Comparison of ENCODE assay signal across 17 cellular contexts in the genomic region with DNA sequence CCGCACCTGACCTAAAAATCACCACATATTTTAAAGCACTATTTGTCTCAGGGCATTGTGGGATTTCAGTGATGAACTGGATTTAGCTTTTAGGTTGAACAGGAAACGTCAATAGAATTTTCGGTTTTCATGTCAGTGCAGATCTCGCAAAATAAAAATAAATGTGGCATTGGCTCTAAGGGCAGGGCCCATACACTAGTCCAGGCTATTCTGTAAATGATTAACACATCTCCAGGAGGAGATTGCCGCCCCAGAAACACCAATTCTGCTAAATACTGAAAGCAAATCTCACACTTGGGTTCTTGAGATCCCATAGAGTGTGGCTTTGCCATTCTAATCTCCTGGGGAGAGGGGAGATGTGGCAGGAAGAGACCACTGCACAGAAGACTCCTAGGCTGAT.
DNase-seq lines count a peak whose midpoint lies in the region; ATAC-seq and TF ChIP-seq lines count a peak whose summit lies in the region.
"Had no signal": no experiment of that assay in that cellular context is flagged by ENCODE, and none has a peak within 500 bp of the region (broad histone marks: within the 10 kb centered on the region; RNA-seq: fewer than 3 reads in every experiment).

No MANE protein-coding gene starts in this region.

- H3K27me3 Mint-ChIP-seq in IgD-negative memory B cell = no peaks in the 10 kb centered on the region

- DNase-seq in body of pancreas = no peak
- DNase-seq in transverse colon = no peak
- DNase-seq in NOMO-1 (lab: John Stamatoyannopoulos, UW; ENCODE audit: unreplicated experiment in 2 of 2) = no peak
- no peak for DNase-seq in sciatic nerve (ENCODE audit: low spot score)
- DNase-seq: Caco-2, foreskin melanocyte, NCI-H2029, NCI-H510A, nucleus accumbens, right cardiac atrium, SIG-M5 had no signal

- TF ChIP-seq EP300 in transverse colon (IDR thresholded peaks at IDR 0.05; ENCODE audit: low read depth) = no peak

- H3K27ac ChIP-seq in ACC112 (ENCODE audit: low read depth, low read length) (peak overlapping the region; percentile 54; the same call in 1 of the 2 replicates), body of pancreas (peak overlapping the region in 2 of 4 donors; percentile 31 to 55), transverse colon (peak overlapping the region in 1 of 4 donors; percentile 21)

- H3K36me3 ChIP-seq in ACC112 (ENCODE audit: insufficient read depth, low read length) (no peaks in the 10 kb centered on the region), body of pancreas (replicated peaks in 1 of 2; ENCODE audit: insufficient read depth in 1 of 2, low read depth in 2 of 2) (no peaks in the 10 kb centered on the region), transverse colon (no peaks in the 10 kb centered on the region)

- no peaks in the 10 kb centered on the region for H3K79me2 ChIP-seq in ACC112 (ENCODE audit: control insufficient read depth, insufficient read depth, low read length, unreplicated experiment)

- H3K36me3 Mint-ChIP-seq in IgD-negative memory B cell = peaks cover 2% of the 10 kb centered on the region

- in situ Hi-C loops in transverse colon (cut with MboI; ENCODE audit: low pct_ligation_motif_present in 1 of 4, low pct_unique_long_range_greater_than_20kb in 1 of 4, low sequenced_read_pairs in 3 of 4) = no loop called here

- WGBS in body of pancreas, 2 donors = 53 to 62% methylated on average over 5 of the region's 5 CpGs
- WGBS in transverse colon (ENCODE audit: low coverage in 1 of 2), 2 donors = 79 to 86% methylated on average over 4 to 5 of the region's 5 CpGs

- no peaks in the 10 kb centered on the region for H3K27me3 ChIP-seq in ACC112 (ENCODE audit: insufficient read depth, low read length)
- no peaks in the 10 kb centered on the region for H3K27me3 ChIP-seq in body of pancreas
- H3K27me3 ChIP-seq in transverse colon = no peaks in the 10 kb centered on the region

- ATAC-seq in GM18907 (IDR thresholded peaks at IDR 0.05; ENCODE audit: unreplicated experiment) = peak; percentile 22
- peak; percentile 30 for ATAC-seq in body of pancreas
- ATAC-seq in GM19351 (IDR thresholded peaks at IDR 0.05; ENCODE audit: unreplicated experiment) = no peak
- no peak for ATAC-seq in sciatic nerve
- ATAC-seq: right cardiac atrium had no signal

- peaks cover 17 to 36% (median 18%) of the 10 kb centered on the region in 3 donors for H3K4me1 Mint-ChIP-seq in IgD-negative memory B cell

- peaks cover 0 to 5% (median 2%) of the 10 kb centered on the region in 3 donors for H3K9me3 Mint-ChIP-seq in IgD-negative memory B cell

- TF ChIP-seq POLR2A in body of pancreas (IDR thresholded peaks at IDR 0.05) (no peak), transverse colon (IDR thresholded peaks at IDR 0.05) (no peak)

- H2AFZ ChIP-seq in ACC112 (ENCODE audit: low read length, unreplicated experiment) = no peak overlapping the region

- H3K4me3 Mint-ChIP-seq in IgD-negative memory B cell = peak overlapping the region in 2 of 4 donors; percentile 95 to 99
- H3K4me3 Mint-ChIP-seq: activated naive CD4-positive, alpha-beta T cell treated with anti-CD3 and anti-CD28 coated beads for 36 hours; stimulated activated naive CD8-positive, alpha-beta T cell treated with anti-CD3 and anti-CD28 coated beads, Interleukin-15, amount 100 ng/mL, for 72 hours had no signal

- intact Hi-C loops in body of pancreas (cut with DNase I) = no loop called here
- intact Hi-C loops in transverse colon (cut with DNase I; ENCODE audit: low total_unique reads) = loop anchor here (5.0 kb wide), 1 partner anchor 1239 kb away; no protein-coding TSS in a partner anchor
- intact Hi-C loops in sciatic nerve (cut with DNase I) = no loop called here

- TF ChIP-seq CTCF in body of pancreas (IDR thresholded peaks at IDR 0.05) (no peak), transverse colon (IDR thresholded peaks at IDR 0.05) (no peak)

- peak overlapping the region; percentile 44 to 96 (median 89) for H3K27ac Mint-ChIP-seq in IgD-negative memory B cell

- no peaks in the 10 kb centered on the region for H3K9me3 ChIP-seq in body of pancreas
- no peaks in the 10 kb centered on the region for H3K9me3 ChIP-seq in transverse colon

- H3K4me1 ChIP-seq in ACC112 (ENCODE audit: control insufficient read depth, insufficient read depth, low read length, unreplicated experiment) (no peaks in the 10 kb centered on the region), body of pancreas (peaks cover 7% of the 10 kb centered on the region), transverse colon (no peaks in the 10 kb centered on the region)
- H3K4me1 ChIP-seq: Caco-2 had no signal

- H3K4me3 ChIP-seq in ACC112 (ENCODE audit: low read depth, low read length) (no peak overlapping the region), body of pancreas (no peak overlapping the region), transverse colon (no peak overlapping the region)

Comparison
In these comparisons a context has a peak if more than half of its experiments do, and no peak if none do; other contexts are left out.
1. ATAC-seq: peak in GM18907 (single experiment) and body of pancreas (single experiment); none in GM19351 (single experiment) and sciatic nerve (single experiment).